Comparison of ENCODE assay signal across 8 cellular contexts in genomic region chrX:154458954-154459829, GRCh38.
A peak's percentile ranks its signal among the peaks of the same experiment; 100 is the strongest.
DNase-seq lines count a peak whose midpoint lies in the region; ATAC-seq and TF ChIP-seq lines count a peak whose summit lies in the region.

No MANE protein-coding gene starts in this region.

- no peak for TF ChIP-seq CTCF in astrocyte of the cerebellum (IDR thresholded peaks at IDR 0.05; ENCODE audit: low read depth, low read length, missing control alignments)

- H3K4me3 ChIP-seq in astrocyte of the cerebellum (ENCODE audit: low read depth, low read length) (peak overlapping the region; percentile 69), iPS-18c (ENCODE audit: insufficient read depth, low read depth, low read length) (peak overlapping the region; percentile 53)

- peak; percentile 34 for DNase-seq in ELR (ENCODE audit: low read depth)
- DNase-seq in NCI-H1105 (lab: John Stamatoyannopoulos, UW), result peak; percentile 63
- no peak for DNase-seq in astrocyte of the cerebellum (ENCODE audit: low read depth)
- peak; percentile 29 for DNase-seq in stimulated activated CD8-positive, alpha-beta memory T cell treated with anti-CD3 and anti-CD28 coated beads, Interleukin-4, amount 100 ng/mL, for 48 hours
- DNase-seq in globus pallidus (ENCODE audit: low spot score), result no peak

- no peak for ATAC-seq in HG03442 (IDR thresholded peaks at IDR 0.05; ENCODE audit: unreplicated experiment)
- no peak for ATAC-seq in HG02885 (IDR thresholded peaks at IDR 0.05; ENCODE audit: poor library complexity, unreplicated experiment)

- H3K9me3 ChIP-seq in iPS-18c (ENCODE audit: control insufficient read depth, insufficient read depth, low read length), result peaks cover 21% of the 10 kb centered on the region

- in situ Hi-C loops in astrocyte of the cerebellum (cut with HindIII; ENCODE audit: low sequenced_read_pairs), result no loop called here

Comparison
In these comparisons a context has a peak if more than half of its experiments do, and no peak if none do; other contexts are left out.
1. DNase-seq: peak in ELR (single experiment), NCI-H1105 (single experiment) and stimulated activated CD8-positive, alpha-beta memory T cell treated with anti-CD3 and anti-CD28 coated beads, Interleukin-4, amount 100 ng/mL, for 48 hours (single experiment); none in astrocyte of the cerebellum (single experiment) and globus pallidus (single experiment).